In the genomic region with DNA sequence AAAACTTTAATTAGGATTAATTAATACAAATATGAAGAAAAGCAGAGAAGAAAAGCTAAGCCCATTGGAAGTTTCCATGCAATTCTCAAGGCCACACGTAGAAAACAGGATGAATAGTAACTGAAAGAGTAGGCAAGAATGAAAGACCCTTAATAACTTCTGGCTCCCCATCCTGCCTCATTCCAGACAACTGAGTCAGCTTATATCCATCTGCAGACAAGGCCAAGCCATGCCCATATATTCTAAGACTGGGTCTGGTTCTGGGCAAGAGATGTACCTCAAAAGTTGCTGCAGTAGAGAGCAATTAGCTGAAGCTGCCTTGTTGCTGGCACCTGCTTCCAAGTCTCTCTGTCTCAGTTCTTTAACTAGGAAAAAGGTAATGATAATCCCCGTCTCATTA, we compare ENCODE assay signal across 24 cellular contexts.
A peak's percentile ranks its signal among the peaks of the same experiment; 100 is the strongest.
DNase-seq lines count a peak whose midpoint lies in the region; ATAC-seq, FAIRE-seq and TF ChIP-seq lines count a peak whose summit lies in the region.
"Had no signal": no experiment of that assay in that cellular context is flagged by ENCODE, and none has a peak within 500 bp of the region (broad histone marks: within the 10 kb centered on the region; RNA-seq: fewer than 3 reads in every experiment).

No MANE protein-coding gene starts in this region.

- TF ChIP-seq CTCF in choroid plexus epithelial cell (conservative IDR thresholded peaks at IDR 0.05; ENCODE audit: low read depth, low read length) (no peak), keratinocyte (optimal IDR thresholded peaks at IDR 0.05 in 1 of 3, IDR thresholded peaks at IDR 0.05 in 1 of 3, conservative IDR thresholded peaks at IDR 0.05 in 1 of 3; ENCODE audit: extremely low read depth in 1 of 3, insufficient read depth in 2 of 3, low read length in 3 of 3) (no peak)

- H3K27me3 ChIP-seq in keratinocyte (ENCODE audit: control insufficient read depth, extremely low read depth, insufficient read depth, low read length), result no peaks in the 10 kb centered on the region

- H3K27ac ChIP-seq in keratinocyte (ENCODE audit: control insufficient read depth, insufficient read depth, low read length), result no peak overlapping the region
- H3K27ac ChIP-seq: HL-60 had no signal

- no peaks in the 10 kb centered on the region for H3K9me3 ChIP-seq in keratinocyte (ENCODE audit: control insufficient read depth, low read depth, low read length)
- H3K9me3 ChIP-seq: Caco-2 had no signal

- H3K9ac ChIP-seq in keratinocyte (ENCODE audit: control insufficient read depth, extremely low read depth, insufficient read depth, low read length), result no peak overlapping the region

- no peaks in the 10 kb centered on the region for H3K9me1 ChIP-seq in keratinocyte (ENCODE audit: control insufficient read depth, extremely low read depth, insufficient read depth, low read length)

- no peaks in the 10 kb centered on the region for H3K79me2 ChIP-seq in keratinocyte (ENCODE audit: control insufficient read depth, insufficient read depth, low read length)

- DNase-seq in Daoy (ENCODE audit: low read depth) (peak; percentile 2), M059J (ENCODE audit: low read depth) (peak; percentile 5), choroid plexus epithelial cell (ENCODE audit: low read depth) (peak; percentile 8), keratinocyte (ENCODE audit: low read depth, low spot score) (no peak), SW480 (ENCODE audit: low spot score) (no peak), activated T-cell treated with anti-CD3 and anti-CD28 coated beads for 4 hours (no peak)
- DNase-seq in stimulated activated naive CD8-positive, alpha-beta T cell treated with anti-CD3 and anti-CD28 coated beads, Interleukin-15, Interleukin-2, amounts not matched to agents 100 U/mL and 50 U/mL, for 24 hours, result no peak
- DNase-seq in activated effector memory CD4-positive, alpha-beta T cell treated with Interleukin-2 at 50 U/mL for 16 hours, result no peak
- DNase-seq: Caco-2; CD4-positive, alpha-beta T cell; DMS153; H7; HFFc6; MV-4-11; NCI-H1417; NCI-H187; NCI-H2107; NCI-H510A; NCI-H748 treated with DMSO at 0.1 percent for 48 hours; OCI-M1; Right ventricle myocardium superior had no signal

- dilution Hi-C loops in keratinocyte (cut with MboI; ENCODE audit: extremely low pct_ligation_motif_present, low sequenced_read_pairs), result no loop called here

- ATAC-seq in stimulated activated naive CD8-positive, alpha-beta T cell treated with anti-CD3 and anti-CD28 coated beads, Interleukin-15, Interleukin-2, amounts not matched to agents 100 U/mL and 50 U/mL, for 24 hours, result no peak

- no peak overlapping the region for H2AFZ ChIP-seq in keratinocyte (ENCODE audit: control insufficient read depth, low read length)

- peaks cover 10% of the 10 kb centered on the region for H3K4me1 ChIP-seq in keratinocyte (ENCODE audit: control insufficient read depth, extremely low read depth, insufficient read depth, low read length)
- H3K4me1 ChIP-seq: Caco-2 had no signal

- no peak overlapping the region for H3K4me2 ChIP-seq in keratinocyte (ENCODE audit: control insufficient read depth, extremely low read depth, insufficient read depth, low read depth, low read length)

- no peaks in the 10 kb centered on the region for H3K36me3 ChIP-seq in keratinocyte (ENCODE audit: control insufficient read depth in 2 of 2, extremely low read depth in 1 of 2, insufficient read depth in 2 of 2, low read length in 2 of 2)

- H3K4me3 ChIP-seq in choroid plexus epithelial cell (ENCODE audit: low read depth, low read length) (no peak overlapping the region), keratinocyte (ENCODE audit: control insufficient read depth in 2 of 3, extremely low read depth in 1 of 3, insufficient read depth in 2 of 3, low read depth in 1 of 3, low read length in 3 of 3) (no peak overlapping the region)

- peak; percentile 9 for FAIRE-seq in keratinocyte (lab: Jason Lieb, UNC)
- FAIRE-seq: A204.1, HTR-8/SVneo had no signal

- no peaks in the 10 kb centered on the region for H4K20me1 ChIP-seq in keratinocyte (ENCODE audit: control insufficient read depth, extremely low read depth, insufficient read depth, low read length)

Comparison
In these comparisons a context has a peak if more than half of its experiments do, and no peak if none do; other contexts are left out.
1. DNase-seq: peak in Daoy (single experiment), M059J (single experiment) and choroid plexus epithelial cell (single experiment); none in keratinocyte (single experiment), stimulated activated naive CD8-positive, alpha-beta T cell treated with anti-CD3 and anti-CD28 coated beads, Interleukin-15, Interleukin-2, amounts not matched to agents 100 U/mL and 50 U/mL, for 24 hours (single experiment), SW480 (single experiment), activated effector memory CD4-positive, alpha-beta T cell treated with Interleukin-2 at 50 U/mL for 16 hours (single experiment) and activated T-cell treated with anti-CD3 and anti-CD28 coated beads for 4 hours (single experiment).